In genomic region chr3:49454457-49454856, GRCh38 we compare ENCODE assay signal across 1 cellular context.
TF ChIP-seq lines count a peak whose summit lies in the region.

No MANE protein-coding gene starts in this region.

TF ChIP-seq in GM23338, 12 proteins besides CTCF, POLR2A, EP300 and RAD21:
- TF ChIP-seq, protein P1, sequence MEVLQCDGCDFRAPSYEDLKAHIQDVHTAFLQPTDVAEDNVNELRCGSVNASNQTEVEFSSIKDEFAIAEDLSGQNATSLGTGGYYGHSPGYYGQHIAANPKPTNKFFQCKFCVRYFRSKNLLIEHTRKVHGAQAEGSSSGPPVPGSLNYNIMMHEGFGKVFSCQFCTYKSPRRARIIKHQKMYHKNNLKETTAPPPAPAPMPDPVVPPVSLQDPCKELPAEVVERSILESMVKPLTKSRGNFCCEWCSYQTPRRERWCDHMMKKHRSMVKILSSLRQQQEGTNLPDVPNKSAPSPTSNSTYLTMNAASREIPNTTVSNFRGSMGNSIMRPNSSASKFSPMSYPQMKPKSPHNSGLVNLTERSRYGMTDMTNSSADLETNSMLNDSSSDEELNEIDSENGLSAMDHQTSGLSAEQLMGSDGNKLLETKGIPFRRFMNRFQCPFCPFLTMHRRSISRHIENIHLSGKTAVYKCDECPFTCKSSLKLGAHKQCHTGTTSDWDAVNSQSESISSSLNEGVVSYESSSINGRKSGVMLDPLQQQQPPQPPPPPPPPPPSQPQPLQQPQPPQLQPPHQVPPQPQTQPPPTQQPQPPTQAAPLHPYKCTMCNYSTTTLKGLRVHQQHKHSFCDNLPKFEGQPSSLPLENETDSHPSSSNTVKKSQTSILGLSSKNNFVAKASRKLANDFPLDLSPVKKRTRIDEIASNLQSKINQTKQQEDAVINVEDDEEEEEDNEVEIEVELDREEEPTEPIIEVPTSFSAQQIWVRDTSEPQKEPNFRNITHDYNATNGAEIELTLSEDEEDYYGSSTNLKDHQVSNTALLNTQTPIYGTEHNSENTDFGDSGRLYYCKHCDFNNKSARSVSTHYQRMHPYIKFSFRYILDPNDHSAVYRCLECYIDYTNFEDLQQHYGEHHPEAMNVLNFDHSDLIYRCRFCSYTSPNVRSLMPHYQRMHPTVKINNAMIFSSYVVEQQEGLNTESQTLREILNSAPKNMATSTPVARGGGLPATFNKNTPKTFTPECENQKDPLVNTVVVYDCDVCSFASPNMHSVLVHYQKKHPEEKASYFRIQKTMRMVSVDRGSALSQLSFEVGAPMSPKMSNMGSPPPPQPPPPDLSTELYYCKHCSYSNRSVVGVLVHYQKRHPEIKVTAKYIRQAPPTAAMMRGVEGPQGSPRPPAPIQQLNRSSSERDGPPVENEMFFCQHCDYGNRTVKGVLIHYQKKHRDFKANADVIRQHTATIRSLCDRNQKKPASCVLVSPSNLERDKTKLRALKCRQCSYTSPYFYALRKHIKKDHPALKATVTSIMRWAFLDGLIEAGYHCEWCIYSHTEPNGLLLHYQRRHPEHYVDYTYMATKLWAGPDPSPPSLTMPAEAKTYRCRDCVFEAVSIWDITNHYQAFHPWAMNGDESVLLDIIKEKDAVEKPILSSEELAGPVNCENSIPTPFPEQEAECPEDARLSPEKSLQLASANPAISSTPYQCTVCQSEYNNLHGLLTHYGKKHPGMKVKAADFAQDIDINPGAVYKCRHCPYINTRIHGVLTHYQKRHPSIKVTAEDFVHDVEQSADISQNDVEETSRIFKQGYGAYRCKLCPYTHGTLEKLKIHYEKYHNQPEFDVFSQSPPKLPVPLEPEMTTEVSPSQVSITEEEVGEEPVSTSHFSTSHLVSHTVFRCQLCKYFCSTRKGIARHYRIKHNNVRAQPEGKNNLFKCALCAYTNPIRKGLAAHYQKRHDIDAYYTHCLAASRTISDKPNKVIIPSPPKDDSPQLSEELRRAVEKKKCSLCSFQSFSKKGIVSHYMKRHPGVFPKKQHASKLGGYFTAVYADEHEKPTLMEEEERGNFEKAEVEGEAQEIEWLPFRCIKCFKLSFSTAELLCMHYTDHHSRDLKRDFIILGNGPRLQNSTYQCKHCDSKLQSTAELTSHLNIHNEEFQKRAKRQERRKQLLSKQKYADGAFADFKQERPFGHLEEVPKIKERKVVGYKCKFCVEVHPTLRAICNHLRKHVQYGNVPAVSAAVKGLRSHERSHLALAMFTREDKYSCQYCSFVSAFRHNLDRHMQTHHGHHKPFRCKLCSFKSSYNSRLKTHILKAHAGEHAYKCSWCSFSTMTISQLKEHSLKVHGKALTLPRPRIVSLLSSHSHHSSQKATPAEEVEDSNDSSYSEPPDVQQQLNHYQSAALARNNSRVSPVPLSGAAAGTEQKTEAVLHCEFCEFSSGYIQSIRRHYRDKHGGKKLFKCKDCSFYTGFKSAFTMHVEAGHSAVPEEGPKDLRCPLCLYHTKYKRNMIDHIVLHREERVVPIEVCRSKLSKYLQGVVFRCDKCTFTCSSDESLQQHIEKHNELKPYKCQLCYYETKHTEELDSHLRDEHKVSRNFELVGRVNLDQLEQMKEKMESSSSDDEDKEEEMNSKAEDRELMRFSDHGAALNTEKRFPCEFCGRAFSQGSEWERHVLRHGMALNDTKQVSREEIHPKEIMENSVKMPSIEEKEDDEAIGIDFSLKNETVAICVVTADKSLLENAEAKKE (CRISPR knock-in tag; IDR thresholded peaks at IDR 0.05), result peak; percentile 55; the same call in 1 of the 2 replicates
- TF ChIP-seq STAT1 (IDR thresholded peaks at IDR 0.05; ENCODE audit: unreplicated experiment), result no peak
TF ChIP-seq in GM23338: peak in this region for 1.
